ENCODE assay signal across 16 cellular contexts in the genomic region with DNA sequence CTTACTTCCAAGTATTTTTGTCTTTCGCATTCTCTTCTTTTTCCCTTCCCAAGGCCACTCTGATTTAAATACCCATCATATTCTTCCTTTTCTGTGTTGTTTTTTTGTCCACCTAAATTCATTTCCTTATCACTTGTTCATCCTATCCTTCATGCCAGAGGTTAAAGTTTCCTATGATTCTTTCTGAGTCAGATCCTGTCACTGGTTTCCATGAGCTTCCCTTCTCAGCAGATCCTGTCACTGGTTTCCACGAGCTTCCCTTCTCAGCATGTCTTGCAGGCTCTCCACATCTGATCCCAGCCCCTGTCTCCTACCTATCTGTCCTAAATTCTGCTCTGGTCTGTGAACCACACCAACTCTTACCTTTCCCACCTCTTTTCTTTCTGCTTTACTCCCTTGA.
DNase-seq lines count a peak whose midpoint lies in the region; ATAC-seq, FAIRE-seq and TF ChIP-seq lines count a peak whose summit lies in the region.
"Had no signal": no experiment of that assay in that cellular context is flagged by ENCODE, and none has a peak within 500 bp of the region (broad histone marks: within the 10 kb centered on the region; RNA-seq: fewer than 3 reads in every experiment).

No MANE protein-coding gene starts in this region.

- peak; percentile 58 for DNase-seq in Daoy (ENCODE audit: low read depth)
- DNase-seq in RPMI7951 (ENCODE audit: low read depth), result peak; percentile 63
- DNase-seq in endothelial cell of umbilical vein (ENCODE audit: low read depth, low spot score), result peak; percentile 73
- no peak for DNase-seq in naive B cell
- DNase-seq in right atrium auricular region (ENCODE audit: low spot score), result no peak
- DNase-seq in GM19238 (ENCODE audit: insufficient read length, low spot score), result no peak
- no peak for DNase-seq in effector CD4-positive, alpha-beta T cell
- DNase-seq in Ammon's horn (ENCODE audit: low spot score), result no peak
- DNase-seq: activated naive CD4-positive, alpha-beta T cell treated with anti-CD3 and anti-CD28 coated beads, Interleukin-2, amount 50 U/mL, for 16 hours; cerebellar nuclear complex; midbrain; NCI-H2029 treated with DMSO at 0.1 percent for 48 hours; upper lobe of right lung had no signal

- H3K4me1 Mint-ChIP-seq in naive B cell, result peaks cover 21 to 38% (median 30%) of the 10 kb centered on the region in 3 donors

- H3K9ac ChIP-seq in endothelial cell of umbilical vein (replicated peaks; ENCODE audit: extremely low read depth, insufficient read depth, low read length), result no peak overlapping the region
- H3K9ac ChIP-seq: BLaER1 had no signal

- no peak for ATAC-seq in naive B cell (ENCODE audit: low read depth in 2 of 2)
- ATAC-seq: upper lobe of right lung had no signal

- peak overlapping the region; percentile 39 for H3K4me2 ChIP-seq in endothelial cell of umbilical vein (ENCODE audit: insufficient read depth, low read length)
- H3K4me2 ChIP-seq: BLaER1 had no signal

- H3K4me3 ChIP-seq in endothelial cell of umbilical vein (replicated peaks in 1 of 3; ENCODE audit: insufficient read depth in 1 of 3, low read depth in 1 of 3, low read length in 3 of 3) (no peak overlapping the region), right atrium auricular region (no peak overlapping the region)
- H3K4me3 ChIP-seq: BLaER1, esophagus muscularis mucosa, SJSA1, upper lobe of right lung had no signal

- POLR2A ChIA-PET in endothelial cell of umbilical vein (lab: Charles Lee), result no interaction called here

- FAIRE-seq in endothelial cell of umbilical vein (lab: Jason Lieb, UNC), result peak; percentile 78

- peaks cover 45 to 60% of the 10 kb centered on the region in 2 donors for H3K36me3 Mint-ChIP-seq in naive B cell

- CTCF ChIA-PET in endothelial cell of umbilical vein (lab: Charles Lee), result interaction anchor here (1.0 to 1.6 kb wide), 5 partner anchors 10 to 39 kb away, joined by 3 to 6 read pairs (median 4); no protein-coding TSS in a partner anchor

- H3K4me1 ChIP-seq in endothelial cell of umbilical vein (ENCODE audit: control insufficient read depth, extremely low read depth, insufficient read depth, low read length), result peaks cover 16% of the 10 kb centered on the region
- no peaks in the 10 kb centered on the region for H3K4me1 ChIP-seq in right atrium auricular region
- H3K4me1 ChIP-seq: BLaER1, esophagus muscularis mucosa, upper lobe of right lung had no signal

- H3K27me3 ChIP-seq in endothelial cell of umbilical vein (ENCODE audit: control insufficient read depth in 2 of 2, insufficient read depth in 2 of 2, low read length in 2 of 2), result no peaks in the 10 kb centered on the region
- H3K27me3 ChIP-seq in right atrium auricular region, result no peaks in the 10 kb centered on the region
- H3K27me3 ChIP-seq: BLaER1, esophagus muscularis mucosa, SJSA1, upper lobe of right lung had no signal

- H3K9me3 ChIP-seq in endothelial cell of umbilical vein (replicated peaks; ENCODE audit: control insufficient read depth, insufficient read depth, low read length) (no peaks in the 10 kb centered on the region), right atrium auricular region (no peaks in the 10 kb centered on the region)
- H3K9me3 ChIP-seq: BLaER1, esophagus muscularis mucosa, SJSA1, upper lobe of right lung had no signal

- H3K79me2 ChIP-seq in endothelial cell of umbilical vein (ENCODE audit: control insufficient read depth, insufficient read depth, low read length), result no peaks in the 10 kb centered on the region

- no peak for TF ChIP-seq POLR2A in endothelial cell of umbilical vein (IDR thresholded peaks at IDR 0.05; ENCODE audit: low read depth, low read length)

- H3K4me3 Mint-ChIP-seq in naive B cell, result peak overlapping the region in 1 of 8 donors; percentile 70

- intact Hi-C loops in endothelial cell of umbilical vein (cut with micrococcal nuclease), result no loop called here

- H3K36me3 ChIP-seq in endothelial cell of umbilical vein (ENCODE audit: control insufficient read depth in 2 of 2, extremely low read depth in 1 of 2, insufficient read depth in 2 of 2, low read length in 2 of 2), result peaks cover 0 to 2% of the 10 kb centered on the region in 2 experiments
- peaks cover 4% of the 10 kb centered on the region for H3K36me3 ChIP-seq in right atrium auricular region

- dilution Hi-C loops in endothelial cell of umbilical vein (cut with MboI; ENCODE audit: extremely low pct_ligation_motif_present, low sequenced_read_pairs), result no loop called here

- H2AFZ ChIP-seq in endothelial cell of umbilical vein (ENCODE audit: low read depth, low read length), result no peak overlapping the region

- no peaks in the 10 kb centered on the region for H3K9me1 ChIP-seq in endothelial cell of umbilical vein (replicated peaks; ENCODE audit: control insufficient read depth, extremely low read depth, insufficient read depth, low read length)

- H3K27ac ChIP-seq in endothelial cell of umbilical vein (ENCODE audit: insufficient read depth, low read depth, low read length) (no peak overlapping the region), right atrium auricular region (no peak overlapping the region)
- H3K27ac ChIP-seq: BLaER1, esophagus muscularis mucosa, SJSA1, upper lobe of right lung had no signal

- peak overlapping the region; percentile 6 to 88 (median 34) for H3K27ac Mint-ChIP-seq in naive B cell

- TF ChIP-seq CTCF in endothelial cell of umbilical vein (IDR thresholded peaks at IDR 0.05; ENCODE audit: extremely low read depth in 1 of 2, insufficient read depth in 1 of 2, low read depth in 1 of 2, low read length in 2 of 2) (no peak), right atrium auricular region (IDR thresholded peaks at IDR 0.05) (no peak)

- H4K20me1 ChIP-seq in endothelial cell of umbilical vein (replicated peaks; ENCODE audit: control insufficient read depth, extremely low read depth, insufficient read depth, low read length), result no peaks in the 10 kb centered on the region
- H4K20me1 ChIP-seq: BLaER1 had no signal

- BruUV-seq in endothelial cell of umbilical vein (replicated peaks; lab: Mats Ljungman, UMichigan), result no TSS peak

- H3K9me3 Mint-ChIP-seq in naive B cell, result no peaks in the 10 kb centered on the region

- H3K27me3 Mint-ChIP-seq in naive B cell, result no peaks in the 10 kb centered on the region

TF ChIP-seq in endothelial cell of umbilical vein, 7 proteins besides CTCF, POLR2A, EP300 and RAD21:
- peak; percentile 29 for TF ChIP-seq POLR2AphosphoS5 (IDR thresholded peaks at IDR 0.05; ENCODE audit: insufficient read depth, low read depth, low read length)
- peak; percentile 55 for TF ChIP-seq JUN (IDR thresholded peaks at IDR 0.05; ENCODE audit: borderline replicate concordance, insufficient read depth, insufficient read length, low read depth)
- TF ChIP-seq MYC (IDR thresholded peaks at IDR 0.05; ENCODE audit: low read depth, low read length), result no peak
- TF ChIP-seq FOS (IDR thresholded peaks at IDR 0.05; ENCODE audit: borderline replicate concordance, insufficient read depth, low read length), result peak; percentile 84
- no peak for TF ChIP-seq EZH2 (IDR thresholded peaks at IDR 0.05; ENCODE audit: borderline replicate concordance, low read depth, low read length, severe bottlenecking)
- TF ChIP-seq, protein P1, sequence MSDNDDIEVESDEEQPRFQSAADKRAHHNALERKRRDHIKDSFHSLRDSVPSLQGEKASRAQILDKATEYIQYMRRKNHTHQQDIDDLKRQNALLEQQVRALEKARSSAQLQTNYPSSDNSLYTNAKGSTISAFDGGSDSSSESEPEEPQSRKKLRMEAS (IDR thresholded peaks at IDR 0.05; ENCODE audit: insufficient read depth, insufficient read length), result no peak
- peak; percentile 81 for TF ChIP-seq GATA2 (IDR thresholded peaks at IDR 0.05; ENCODE audit: insufficient read depth, insufficient read length, low read depth, low read length)

Comparison
In these comparisons a context has a peak if more than half of its experiments do, and no peak if none do; other contexts are left out.
1. DNase-seq: peak in Daoy (single experiment), RPMI7951 (single experiment) and endothelial cell of umbilical vein (single experiment); none in naive B cell (single experiment), right atrium auricular region (single experiment), GM19238 (single experiment), effector CD4-positive, alpha-beta T cell (single experiment) and Ammon's horn (single experiment).